Comparison of ENCODE assay signal across 1 cellular context in genomic region chr19:49127674-49128544, GRCh38.
TF ChIP-seq lines count a peak whose summit lies in the region.

No MANE protein-coding gene starts in this region.

TF ChIP-seq in K562, 482 proteins besides CTCF, POLR2A, EP300 and RAD21 (continues in another document):
- TF ChIP-seq TAF7 (tag; IDR thresholded peaks at IDR 0.05), result no peak
- TF ChIP-seq FUS (optimal IDR thresholded peaks at IDR 0.05; ENCODE audit: low read depth, low read length), result no peak
- TF ChIP-seq MAZ (CRISPR knock-in tag; conservative IDR thresholded peaks at IDR 0.05 in 1 of 2, IDR thresholded peaks at IDR 0.05 in 1 of 2), result peak; percentile 61 to 84
- TF ChIP-seq ATF6 (CRISPR knock-in tag; IDR thresholded peaks at IDR 0.05), result peak; percentile 100
- TF ChIP-seq, protein P1, sequence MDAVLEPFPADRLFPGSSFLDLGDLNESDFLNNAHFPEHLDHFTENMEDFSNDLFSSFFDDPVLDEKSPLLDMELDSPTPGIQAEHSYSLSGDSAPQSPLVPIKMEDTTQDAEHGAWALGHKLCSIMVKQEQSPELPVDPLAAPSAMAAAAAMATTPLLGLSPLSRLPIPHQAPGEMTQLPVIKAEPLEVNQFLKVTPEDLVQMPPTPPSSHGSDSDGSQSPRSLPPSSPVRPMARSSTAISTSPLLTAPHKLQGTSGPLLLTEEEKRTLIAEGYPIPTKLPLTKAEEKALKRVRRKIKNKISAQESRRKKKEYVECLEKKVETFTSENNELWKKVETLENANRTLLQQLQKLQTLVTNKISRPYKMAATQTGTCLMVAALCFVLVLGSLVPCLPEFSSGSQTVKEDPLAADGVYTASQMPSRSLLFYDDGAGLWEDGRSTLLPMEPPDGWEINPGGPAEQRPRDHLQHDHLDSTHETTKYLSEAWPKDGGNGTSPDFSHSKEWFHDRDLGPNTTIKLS (IDR thresholded peaks at IDR 0.05; ENCODE audit: borderline replicate concordance, low read depth), result peak; percentile 94
- no peak for TF ChIP-seq MAFG (tag; conservative IDR thresholded peaks at IDR 0.05)
- TF ChIP-seq SMAD4 (CRISPR knock-in tag; conservative IDR thresholded peaks at IDR 0.05), result peak; percentile 41
- peak in 1 of 2 experiments; percentile 97; a peak in 2 of 4 replicates for TF ChIP-seq HDAC1 (IDR thresholded peaks at IDR 0.05)
- TF ChIP-seq POLR2H (tag; IDR thresholded peaks at IDR 0.05; ENCODE audit: low read depth), result no peak
- 0 out of 2 replicates have a peak, but pooled peaks have one; percentile 3 for TF ChIP-seq DPF2 (IDR thresholded peaks at IDR 0.05)
- no peak for TF ChIP-seq GABPB2 (CRISPR knock-in tag; conservative IDR thresholded peaks at IDR 0.05)
- 0 out of 2 replicates have a peak, but pooled peaks have one; percentile 11 for TF ChIP-seq ZBTB7A (IDR thresholded peaks at IDR 0.05; ENCODE audit: borderline replicate concordance, control insufficient read depth, low read depth, low read length)
- TF ChIP-seq, protein P2, sequence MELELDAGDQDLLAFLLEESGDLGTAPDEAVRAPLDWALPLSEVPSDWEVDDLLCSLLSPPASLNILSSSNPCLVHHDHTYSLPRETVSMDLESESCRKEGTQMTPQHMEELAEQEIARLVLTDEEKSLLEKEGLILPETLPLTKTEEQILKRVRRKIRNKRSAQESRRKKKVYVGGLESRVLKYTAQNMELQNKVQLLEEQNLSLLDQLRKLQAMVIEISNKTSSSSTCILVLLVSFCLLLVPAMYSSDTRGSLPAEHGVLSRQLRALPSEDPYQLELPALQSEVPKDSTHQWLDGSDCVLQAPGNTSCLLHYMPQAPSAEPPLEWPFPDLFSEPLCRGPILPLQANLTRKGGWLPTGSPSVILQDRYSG (tag; conservative IDR thresholded peaks at IDR 0.05; ENCODE audit: low read depth), result peak; percentile 75; the same call in 1 of the 2 replicates
- TF ChIP-seq PRMT5 (CRISPR knock-in tag; IDR thresholded peaks at IDR 0.05), result no peak
- TF ChIP-seq, protein P3, sequence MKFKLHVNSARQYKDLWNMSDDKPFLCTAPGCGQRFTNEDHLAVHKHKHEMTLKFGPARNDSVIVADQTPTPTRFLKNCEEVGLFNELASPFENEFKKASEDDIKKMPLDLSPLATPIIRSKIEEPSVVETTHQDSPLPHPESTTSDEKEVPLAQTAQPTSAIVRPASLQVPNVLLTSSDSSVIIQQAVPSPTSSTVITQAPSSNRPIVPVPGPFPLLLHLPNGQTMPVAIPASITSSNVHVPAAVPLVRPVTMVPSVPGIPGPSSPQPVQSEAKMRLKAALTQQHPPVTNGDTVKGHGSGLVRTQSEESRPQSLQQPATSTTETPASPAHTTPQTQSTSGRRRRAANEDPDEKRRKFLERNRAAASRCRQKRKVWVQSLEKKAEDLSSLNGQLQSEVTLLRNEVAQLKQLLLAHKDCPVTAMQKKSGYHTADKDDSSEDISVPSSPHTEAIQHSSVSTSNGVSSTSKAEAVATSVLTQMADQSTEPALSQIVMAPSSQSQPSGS (CRISPR knock-in tag; IDR thresholded peaks at IDR 0.05), result peak; percentile 81; the same call in 1 of the 2 replicates
- TF ChIP-seq, protein P4, sequence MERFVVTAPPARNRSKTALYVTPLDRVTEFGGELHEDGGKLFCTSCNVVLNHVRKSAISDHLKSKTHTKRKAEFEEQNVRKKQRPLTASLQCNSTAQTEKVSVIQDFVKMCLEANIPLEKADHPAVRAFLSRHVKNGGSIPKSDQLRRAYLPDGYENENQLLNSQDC (CRISPR knock-in tag; IDR thresholded peaks at IDR 0.05), result no peak
- TF ChIP-seq, protein P5, sequence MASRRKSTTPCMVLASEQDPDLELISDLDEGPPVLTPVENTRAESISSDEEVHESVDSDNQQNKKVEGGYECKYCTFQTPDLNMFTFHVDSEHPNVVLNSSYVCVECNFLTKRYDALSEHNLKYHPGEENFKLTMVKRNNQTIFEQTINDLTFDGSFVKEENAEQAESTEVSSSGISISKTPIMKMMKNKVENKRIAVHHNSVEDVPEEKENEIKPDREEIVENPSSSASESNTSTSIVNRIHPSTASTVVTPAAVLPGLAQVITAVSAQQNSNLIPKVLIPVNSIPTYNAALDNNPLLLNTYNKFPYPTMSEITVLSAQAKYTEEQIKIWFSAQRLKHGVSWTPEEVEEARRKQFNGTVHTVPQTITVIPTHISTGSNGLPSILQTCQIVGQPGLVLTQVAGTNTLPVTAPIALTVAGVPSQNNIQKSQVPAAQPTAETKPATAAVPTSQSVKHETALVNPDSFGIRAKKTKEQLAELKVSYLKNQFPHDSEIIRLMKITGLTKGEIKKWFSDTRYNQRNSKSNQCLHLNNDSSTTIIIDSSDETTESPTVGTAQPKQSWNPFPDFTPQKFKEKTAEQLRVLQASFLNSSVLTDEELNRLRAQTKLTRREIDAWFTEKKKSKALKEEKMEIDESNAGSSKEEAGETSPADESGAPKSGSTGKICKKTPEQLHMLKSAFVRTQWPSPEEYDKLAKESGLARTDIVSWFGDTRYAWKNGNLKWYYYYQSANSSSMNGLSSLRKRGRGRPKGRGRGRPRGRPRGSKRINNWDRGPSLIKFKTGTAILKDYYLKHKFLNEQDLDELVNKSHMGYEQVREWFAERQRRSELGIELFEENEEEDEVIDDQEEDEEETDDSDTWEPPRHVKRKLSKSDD (conservative IDR thresholded peaks at IDR 0.05; ENCODE audit: low read length), result no peak
- TF ChIP-seq, protein P6, sequence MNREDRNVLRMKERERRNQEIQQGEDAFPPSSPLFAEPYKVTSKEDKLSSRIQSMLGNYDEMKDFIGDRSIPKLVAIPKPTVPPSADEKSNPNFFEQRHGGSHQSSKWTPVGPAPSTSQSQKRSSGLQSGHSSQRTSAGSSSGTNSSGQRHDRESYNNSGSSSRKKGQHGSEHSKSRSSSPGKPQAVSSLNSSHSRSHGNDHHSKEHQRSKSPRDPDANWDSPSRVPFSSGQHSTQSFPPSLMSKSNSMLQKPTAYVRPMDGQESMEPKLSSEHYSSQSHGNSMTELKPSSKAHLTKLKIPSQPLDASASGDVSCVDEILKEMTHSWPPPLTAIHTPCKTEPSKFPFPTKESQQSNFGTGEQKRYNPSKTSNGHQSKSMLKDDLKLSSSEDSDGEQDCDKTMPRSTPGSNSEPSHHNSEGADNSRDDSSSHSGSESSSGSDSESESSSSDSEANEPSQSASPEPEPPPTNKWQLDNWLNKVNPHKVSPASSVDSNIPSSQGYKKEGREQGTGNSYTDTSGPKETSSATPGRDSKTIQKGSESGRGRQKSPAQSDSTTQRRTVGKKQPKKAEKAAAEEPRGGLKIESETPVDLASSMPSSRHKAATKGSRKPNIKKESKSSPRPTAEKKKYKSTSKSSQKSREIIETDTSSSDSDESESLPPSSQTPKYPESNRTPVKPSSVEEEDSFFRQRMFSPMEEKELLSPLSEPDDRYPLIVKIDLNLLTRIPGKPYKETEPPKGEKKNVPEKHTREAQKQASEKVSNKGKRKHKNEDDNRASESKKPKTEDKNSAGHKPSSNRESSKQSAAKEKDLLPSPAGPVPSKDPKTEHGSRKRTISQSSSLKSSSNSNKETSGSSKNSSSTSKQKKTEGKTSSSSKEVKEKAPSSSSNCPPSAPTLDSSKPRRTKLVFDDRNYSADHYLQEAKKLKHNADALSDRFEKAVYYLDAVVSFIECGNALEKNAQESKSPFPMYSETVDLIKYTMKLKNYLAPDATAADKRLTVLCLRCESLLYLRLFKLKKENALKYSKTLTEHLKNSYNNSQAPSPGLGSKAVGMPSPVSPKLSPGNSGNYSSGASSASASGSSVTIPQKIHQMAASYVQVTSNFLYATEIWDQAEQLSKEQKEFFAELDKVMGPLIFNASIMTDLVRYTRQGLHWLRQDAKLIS (CRISPR knock-in tag; IDR thresholded peaks at IDR 0.05), result peak; percentile 89; the same call in 1 of the 2 replicates
- TF ChIP-seq CREM (IDR thresholded peaks at IDR 0.05; ENCODE audit: low read depth), result peak; percentile 75
- TF ChIP-seq SAP30 (IDR thresholded peaks at IDR 0.05; ENCODE audit: borderline replicate concordance, insufficient read depth, low read depth, low read length, poor library complexity, severe bottlenecking), result peak; percentile 95
- TF ChIP-seq FOXM1 (IDR thresholded peaks at IDR 0.05; ENCODE audit: low read depth), result no peak
- TF ChIP-seq FOXM1 (CRISPR knock-in tag; IDR thresholded peaks at IDR 0.05; ENCODE audit: low read depth), result peak; percentile 85; the same call in 1 of the 2 replicates
- TF ChIP-seq, protein P7, sequence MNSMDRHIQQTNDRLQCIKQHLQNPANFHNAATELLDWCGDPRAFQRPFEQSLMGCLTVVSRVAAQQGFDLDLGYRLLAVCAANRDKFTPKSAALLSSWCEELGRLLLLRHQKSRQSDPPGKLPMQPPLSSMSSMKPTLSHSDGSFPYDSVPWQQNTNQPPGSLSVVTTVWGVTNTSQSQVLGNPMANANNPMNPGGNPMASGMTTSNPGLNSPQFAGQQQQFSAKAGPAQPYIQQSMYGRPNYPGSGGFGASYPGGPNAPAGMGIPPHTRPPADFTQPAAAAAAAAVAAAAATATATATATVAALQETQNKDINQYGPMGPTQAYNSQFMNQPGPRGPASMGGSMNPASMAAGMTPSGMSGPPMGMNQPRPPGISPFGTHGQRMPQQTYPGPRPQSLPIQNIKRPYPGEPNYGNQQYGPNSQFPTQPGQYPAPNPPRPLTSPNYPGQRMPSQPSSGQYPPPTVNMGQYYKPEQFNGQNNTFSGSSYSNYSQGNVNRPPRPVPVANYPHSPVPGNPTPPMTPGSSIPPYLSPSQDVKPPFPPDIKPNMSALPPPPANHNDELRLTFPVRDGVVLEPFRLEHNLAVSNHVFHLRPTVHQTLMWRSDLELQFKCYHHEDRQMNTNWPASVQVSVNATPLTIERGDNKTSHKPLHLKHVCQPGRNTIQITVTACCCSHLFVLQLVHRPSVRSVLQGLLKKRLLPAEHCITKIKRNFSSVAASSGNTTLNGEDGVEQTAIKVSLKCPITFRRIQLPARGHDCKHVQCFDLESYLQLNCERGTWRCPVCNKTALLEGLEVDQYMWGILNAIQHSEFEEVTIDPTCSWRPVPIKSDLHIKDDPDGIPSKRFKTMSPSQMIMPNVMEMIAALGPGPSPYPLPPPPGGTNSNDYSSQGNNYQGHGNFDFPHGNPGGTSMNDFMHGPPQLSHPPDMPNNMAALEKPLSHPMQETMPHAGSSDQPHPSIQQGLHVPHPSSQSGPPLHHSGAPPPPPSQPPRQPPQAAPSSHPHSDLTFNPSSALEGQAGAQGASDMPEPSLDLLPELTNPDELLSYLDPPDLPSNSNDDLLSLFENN (IDR thresholded peaks at IDR 0.05; ENCODE audit: low read depth in 2 of 2, low read length in 2 of 2), result no peak
- no peak for TF ChIP-seq STAT5A (IDR thresholded peaks at IDR 0.05; ENCODE audit: borderline replicate concordance, low read length)
- TF ChIP-seq HDAC2 (IDR thresholded peaks at IDR 0.05), result peak; percentile 35; the same call in 1 of the 2 replicates
- peak; percentile 80 for TF ChIP-seq MEIS2 (IDR thresholded peaks at IDR 0.05; ENCODE audit: partially characterized antibody)
- no peak for TF ChIP-seq ZNF407 (IDR thresholded peaks at IDR 0.05; ENCODE audit: low read depth)
- TF ChIP-seq ZNF77 (CRISPR knock-in tag; IDR thresholded peaks at IDR 0.05), result no peak
- peak; percentile 84 for TF ChIP-seq NUFIP1 (IDR thresholded peaks at IDR 0.05; ENCODE audit: partially characterized antibody)
